Comparison of ENCODE assay signal across 1 cellular context in the genomic region with DNA sequence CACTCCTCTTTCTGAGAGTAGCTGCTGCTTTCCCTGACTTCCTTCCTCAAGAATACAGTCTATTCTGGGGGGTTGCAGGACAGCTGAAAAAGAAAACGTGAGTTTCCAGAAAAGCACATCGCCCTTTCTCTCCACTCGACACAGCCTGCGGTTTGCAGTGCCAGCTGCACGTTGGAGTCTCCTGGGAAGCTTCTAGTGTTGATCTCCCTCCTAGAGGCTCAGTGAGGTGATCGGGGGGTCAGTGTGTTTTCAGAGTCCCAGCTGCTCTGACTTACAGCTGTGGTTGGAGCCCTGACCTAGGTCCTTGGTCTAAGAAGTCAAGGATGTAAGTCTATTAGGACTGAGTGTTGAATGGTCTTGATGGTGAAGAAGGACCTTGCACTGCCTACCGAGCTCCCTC.
TF ChIP-seq lines count a peak whose summit lies in the region.

No MANE protein-coding gene starts in this region.

TF ChIP-seq in GM12878, 131 proteins besides CTCF, POLR2A, EP300 and RAD21 (continued from another document):
- TF ChIP-seq, protein P1, sequence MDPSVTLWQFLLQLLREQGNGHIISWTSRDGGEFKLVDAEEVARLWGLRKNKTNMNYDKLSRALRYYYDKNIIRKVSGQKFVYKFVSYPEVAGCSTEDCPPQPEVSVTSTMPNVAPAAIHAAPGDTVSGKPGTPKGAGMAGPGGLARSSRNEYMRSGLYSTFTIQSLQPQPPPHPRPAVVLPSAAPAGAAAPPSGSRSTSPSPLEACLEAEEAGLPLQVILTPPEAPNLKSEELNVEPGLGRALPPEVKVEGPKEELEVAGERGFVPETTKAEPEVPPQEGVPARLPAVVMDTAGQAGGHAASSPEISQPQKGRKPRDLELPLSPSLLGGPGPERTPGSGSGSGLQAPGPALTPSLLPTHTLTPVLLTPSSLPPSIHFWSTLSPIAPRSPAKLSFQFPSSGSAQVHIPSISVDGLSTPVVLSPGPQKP (IDR thresholded peaks at IDR 0.05; ENCODE audit: low read depth, low read length) = no peak
- no peak for TF ChIP-seq ZBED1 (IDR thresholded peaks at IDR 0.05; ENCODE audit: borderline replicate concordance)
- no peak for TF ChIP-seq TBL1XR1 (IDR thresholded peaks at IDR 0.05; ENCODE audit: low read depth, low read length)
- TF ChIP-seq CHD2 (IDR thresholded peaks at IDR 0.05; ENCODE audit: borderline replicate concordance, low read depth, low read length) = no peak
- no peak for TF ChIP-seq SMAD5 (IDR thresholded peaks at IDR 0.05; ENCODE audit: low read depth)
- no peak for TF ChIP-seq GATAD2B (conservative IDR thresholded peaks at IDR 0.05; ENCODE audit: low read depth)
- TF ChIP-seq FOS (IDR thresholded peaks at IDR 0.05; ENCODE audit: borderline replicate concordance, extremely low read depth, insufficient read length) = no peak
